ENCODE assay signal across 8 cellular contexts in the genomic region with DNA sequence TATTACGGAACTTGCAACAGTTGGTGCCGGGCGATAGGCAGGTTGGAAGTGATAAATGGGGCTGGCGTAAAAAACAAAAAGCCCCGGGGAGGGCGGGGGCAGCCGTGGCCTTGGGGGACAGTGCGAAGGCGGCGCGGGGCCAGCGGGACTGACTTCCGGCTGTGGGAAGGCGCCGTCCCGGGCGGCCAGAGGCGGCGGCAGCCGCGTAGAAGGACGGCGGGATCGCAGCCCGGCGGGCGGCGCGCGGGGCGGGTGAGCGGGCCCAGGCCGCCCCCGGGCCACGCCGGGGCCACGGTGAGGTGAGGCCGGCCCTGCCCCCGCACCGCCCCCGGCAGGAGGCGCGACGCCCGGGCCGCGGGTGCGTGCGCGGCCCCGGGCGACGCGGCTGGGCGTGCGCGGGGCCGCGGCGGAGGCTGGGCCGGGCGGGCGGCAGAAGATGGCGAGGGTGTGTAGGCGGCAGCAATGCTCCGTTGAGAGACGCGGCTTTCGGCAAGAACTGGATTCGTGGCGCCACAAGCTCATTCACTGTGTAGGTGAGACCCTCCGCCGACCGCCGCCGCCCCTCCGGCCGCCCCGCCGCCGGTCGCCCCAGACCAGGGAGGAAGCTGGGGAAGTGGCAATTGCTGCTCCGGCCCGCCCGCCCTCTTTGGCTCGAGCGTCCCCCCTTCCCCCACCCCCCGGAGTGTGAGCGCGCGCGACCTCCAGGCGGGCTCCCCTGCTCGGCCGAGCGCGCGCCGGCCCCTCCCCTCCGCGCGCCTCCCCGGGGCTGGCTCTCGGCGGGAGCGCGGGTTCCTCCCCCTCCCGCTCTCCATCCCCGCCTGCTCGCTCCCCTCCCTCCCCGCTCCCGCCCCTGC. TPM values are rescaled to one million over a fixed set of nuclear protein-coding genes. Genes with fewer than 3 reads are reported as not detected.
A peak's percentile ranks its signal among the peaks of the same experiment; 100 is the strongest.
DNase-seq lines count a peak whose midpoint lies in the region; ATAC-seq and TF ChIP-seq lines count a peak whose summit lies in the region.

A gene (plus strand): TSS at position 432 of the 854 bp plus-strand sequence. CDS start 116,760 bp downstream, outside the sequence.

- CTCF ChIA-PET in activated CD4-positive, alpha-beta T cell treated with anti-CD3 and anti-CD28 coated beads, Interleukin-2, amount 10 ng/mL, durations not matched to agents 7 days and 5 days (lab: Charles Lee): interaction anchor here (0.9 kb wide), 1 partner anchor 13 kb away, joined by 3 read pairs; no protein-coding TSS in a partner anchor

- peak within 1 kb of the TSS; percentile 94 for H3K27ac Mint-ChIP-seq in activated CD4-positive, alpha-beta T cell treated with anti-CD3 and anti-CD28 coated beads, Interleukin-2, amount 10 ng/mL, durations not matched to agents 7 days and 5 days

- H3K4me3 Mint-ChIP-seq in activated CD4-positive, alpha-beta T cell treated with anti-CD3 and anti-CD28 coated beads, Interleukin-2, amount 10 ng/mL, durations not matched to agents 7 days and 5 days: peak within 1 kb of the TSS; percentile 83

- ATAC-seq in GM19025 (IDR thresholded peaks at IDR 0.05; ENCODE audit: low read depth, unreplicated experiment) (peak; percentile 64), HG03196 (IDR thresholded peaks at IDR 0.05; ENCODE audit: unreplicated experiment) (peak; percentile 57), left lobe of liver (peak; percentile 88)

- H3K36me3 Mint-ChIP-seq in activated CD4-positive, alpha-beta T cell treated with anti-CD3 and anti-CD28 coated beads, Interleukin-2, amount 10 ng/mL, durations not matched to agents 7 days and 5 days (ENCODE audit: low read depth): peaks cover 8% of the 10 kb centered on the region

- H3K9me3 Mint-ChIP-seq in activated CD4-positive, alpha-beta T cell treated with anti-CD3 and anti-CD28 coated beads, Interleukin-2, amount 10 ng/mL, durations not matched to agents 7 days and 5 days: no peaks in the 10 kb centered on the region

- peaks cover 45% of the 10 kb centered on the region for H3K4me1 Mint-ChIP-seq in activated CD4-positive, alpha-beta T cell treated with anti-CD3 and anti-CD28 coated beads, Interleukin-2, amount 10 ng/mL, durations not matched to agents 7 days and 5 days

- peak; percentile 98 for DNase-seq in AG20443 (ENCODE audit: low spot score)
- peak; percentile 89 for DNase-seq in NCI-H510A treated with DMSO at 0.1 percent for 48 hours (lab: John Stamatoyannopoulos, UW)
- peak; percentile 79 for DNase-seq in activated CD4-positive, alpha-beta T cell treated with anti-CD3 and anti-CD28 coated beads, Interleukin-2, amount 10 ng/mL, durations not matched to agents 7 days and 5 days
- peak; percentile 89 for DNase-seq in coronary artery (ENCODE audit: low spot score)
- peak; percentile 86 for DNase-seq in left lobe of liver (ENCODE audit: low spot score)
- DNase-seq in stimulated activated CD4-positive, alpha-beta T cell treated with anti-CD3 and anti-CD28 coated beads, Interleukin-2, amount 100 ng/mL, for 24 hours: peak; percentile 79 to 81

- peak within 1 kb of the TSS; percentile 96 for H3K4me3 ChIP-seq in coronary artery

- peak within 1 kb of the TSS; percentile 96 to 100 for H3K27ac ChIP-seq in coronary artery

- no peaks in the 10 kb centered on the region for H3K27me3 Mint-ChIP-seq in activated CD4-positive, alpha-beta T cell treated with anti-CD3 and anti-CD28 coated beads, Interleukin-2, amount 10 ng/mL, durations not matched to agents 7 days and 5 days

- TF ChIP-seq CTCF in coronary artery (IDR thresholded peaks at IDR 0.05): no peak

- POLR2A ChIA-PET in activated CD4-positive, alpha-beta T cell treated with anti-CD3 and anti-CD28 coated beads, Interleukin-2, amount 10 ng/mL, durations not matched to agents 7 days and 5 days (lab: Charles Lee): no interaction called here

RNA-seq across cellular contexts. Expression of the gene that starts here (rescaled TPM):
- 10 to 100 TPM; 31.1 to 32.0 TPM for total RNA-seq in activated CD4-positive, alpha-beta T cell treated with anti-CD3 and anti-CD28 coated beads, Interleukin-2, amount 10 ng/mL, durations not matched to agents 7 days and 5 days
- total RNA-seq in left lobe of liver: 9.2 TPM

Comparison
In these comparisons a context has a peak if more than half of its experiments do, and no peak if none do; other contexts are left out.
1. Peak in every context shown above with its lines: DNase-seq, ATAC-seq, H3K4me3 ChIP-seq and H3K27ac ChIP-seq.